8 cellular contexts compared by ENCODE assay signal in the genomic region with DNA sequence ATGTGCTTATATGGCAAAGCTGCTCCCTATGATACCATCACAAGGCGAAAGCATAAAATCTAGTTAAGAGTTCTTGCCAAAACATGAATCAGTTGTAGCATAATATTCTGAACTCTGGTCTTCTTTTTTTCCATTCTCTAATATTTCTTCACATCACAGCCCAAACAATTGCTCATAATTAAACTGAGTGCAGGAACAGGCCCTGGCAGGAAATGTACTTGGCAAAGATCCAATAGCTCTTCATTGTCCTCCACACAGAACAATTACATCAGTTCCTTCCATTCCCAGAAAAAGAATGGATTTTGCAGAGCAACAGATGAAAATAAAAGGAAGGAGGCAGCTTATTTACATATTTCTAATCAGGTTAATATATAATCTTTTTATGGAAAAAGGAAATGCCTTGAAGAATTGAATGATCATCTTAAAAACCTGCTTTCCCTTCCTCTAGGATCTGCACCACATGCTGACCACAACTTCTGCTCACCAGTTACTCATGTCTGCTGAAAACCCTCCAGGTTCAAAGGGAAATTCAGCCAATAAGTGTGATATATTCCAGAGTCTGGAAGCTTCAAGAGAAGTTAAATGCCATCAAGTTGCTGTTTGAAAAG.
DNase-seq lines count a peak whose midpoint lies in the region; ATAC-seq, FAIRE-seq and TF ChIP-seq lines count a peak whose summit lies in the region.

No MANE protein-coding gene starts in this region.

- H3K4me1 ChIP-seq in adipocyte (ENCODE audit: control insufficient read depth, insufficient read depth, low read length) = peaks cover 42% of the 10 kb centered on the region

- no peaks in the 10 kb centered on the region for H3K27me3 Mint-ChIP-seq in activated CD4-positive, alpha-beta T cell treated with anti-CD3 and anti-CD28 coated beads, Interleukin-2, amount 10 ng/mL, durations not matched to agents 7 days and 5 days

- no peaks in the 10 kb centered on the region for H3K36me3 ChIP-seq in adipocyte (ENCODE audit: control insufficient read depth, insufficient read depth, low read length, severe bottlenecking)

- H3K4me3 ChIP-seq in adipocyte (ENCODE audit: low read length) = peak overlapping the region; percentile 77

- no peak for TF ChIP-seq POLR2A in GM12892 (IDR thresholded peaks at IDR 0.05; ENCODE audit: low read depth, low read length)

- H3K9ac ChIP-seq in adipocyte (ENCODE audit: low read length) = peak overlapping the region; percentile 79

- ATAC-seq in HG02884 (IDR thresholded peaks at IDR 0.05; ENCODE audit: unreplicated experiment) = peak; percentile 91

- no peaks in the 10 kb centered on the region for H3K27me3 ChIP-seq in adipocyte (replicated peaks; ENCODE audit: control insufficient read depth, insufficient read depth, low read length)

- CTCF ChIA-PET in activated CD4-positive, alpha-beta T cell treated with anti-CD3 and anti-CD28 coated beads, Interleukin-2, amount 10 ng/mL, durations not matched to agents 7 days and 5 days (lab: Charles Lee) = interaction anchor here (1.2 kb wide), 1 partner anchor 9 kb away, joined by 3 read pairs; no protein-coding TSS in a partner anchor

- POLR2A ChIA-PET in activated CD4-positive, alpha-beta T cell treated with anti-CD3 and anti-CD28 coated beads, Interleukin-2, amount 10 ng/mL, durations not matched to agents 7 days and 5 days (lab: Charles Lee) = no interaction called here

- no peaks in the 10 kb centered on the region for H3K4me1 Mint-ChIP-seq in activated CD4-positive, alpha-beta T cell treated with anti-CD3 and anti-CD28 coated beads, Interleukin-2, amount 10 ng/mL, durations not matched to agents 7 days and 5 days

- H3K9me3 Mint-ChIP-seq in activated CD4-positive, alpha-beta T cell treated with anti-CD3 and anti-CD28 coated beads, Interleukin-2, amount 10 ng/mL, durations not matched to agents 7 days and 5 days = no peaks in the 10 kb centered on the region

- no peaks in the 10 kb centered on the region for H3K36me3 Mint-ChIP-seq in activated CD4-positive, alpha-beta T cell treated with anti-CD3 and anti-CD28 coated beads, Interleukin-2, amount 10 ng/mL, durations not matched to agents 7 days and 5 days (ENCODE audit: low read depth)

- no peaks in the 10 kb centered on the region for H3K9me3 ChIP-seq in adipocyte (ENCODE audit: control insufficient read depth, low read length)

- DNase-seq in GM12892 (ENCODE audit: insufficient read length) = no peak
- DNase-seq in NCI-H1694 treated with DMSO at 0.1 percent for 48 hours (lab: John Stamatoyannopoulos, UW) = peak; percentile 9
- peak; percentile 87 for DNase-seq in adipocyte (ENCODE audit: low read depth)
- peak; percentile 62 for DNase-seq in inferior parietal cortex (ENCODE audit: extremely low spot score)
- peak; percentile 80 for DNase-seq in superior temporal gyrus (ENCODE audit: extremely low spot score)
- no peak for DNase-seq in activated CD4-positive, alpha-beta T cell treated with anti-CD3 and anti-CD28 coated beads, Interleukin-2, amount 10 ng/mL, durations not matched to agents 7 days and 5 days
- no peak for DNase-seq in middle frontal gyrus (ENCODE audit: extremely low spot score, low spot score)

- no peak overlapping the region for H3K4me3 Mint-ChIP-seq in activated CD4-positive, alpha-beta T cell treated with anti-CD3 and anti-CD28 coated beads, Interleukin-2, amount 10 ng/mL, durations not matched to agents 7 days and 5 days

- H3K27ac Mint-ChIP-seq in activated CD4-positive, alpha-beta T cell treated with anti-CD3 and anti-CD28 coated beads, Interleukin-2, amount 10 ng/mL, durations not matched to agents 7 days and 5 days = no peak overlapping the region

- FAIRE-seq in GM12892 (lab: Jason Lieb, UNC) = peak; percentile 42

Comparison
In these comparisons a context has a peak if more than half of its experiments do, and no peak if none do; other contexts are left out.
1. DNase-seq: peak in NCI-H1694 treated with DMSO at 0.1 percent for 48 hours (single experiment), adipocyte (single experiment), inferior parietal cortex (single experiment) and superior temporal gyrus (single experiment); none in GM12892 (single experiment), activated CD4-positive, alpha-beta T cell treated with anti-CD3 and anti-CD28 coated beads, Interleukin-2, amount 10 ng/mL, durations not matched to agents 7 days and 5 days (single experiment) and middle frontal gyrus (single experiment).